In genomic region chr1:244502630-244503029, GRCh38 we compare ENCODE assay signal across 16 cellular contexts. TPM values are rescaled to one million over a fixed set of nuclear protein-coding genes. Genes with fewer than 3 reads are reported as not detected.
DNase-seq lines count a peak whose midpoint lies in the region; ATAC-seq and TF ChIP-seq lines count a peak whose summit lies in the region.
"Had no signal": no experiment of that assay in that cellular context is flagged by ENCODE, and none has a peak within 500 bp of the region (broad histone marks: within the 10 kb centered on the region; RNA-seq: fewer than 3 reads in every experiment).

No MANE protein-coding gene starts in this region.

- H3K79me2 ChIP-seq in mesendoderm (ENCODE audit: control insufficient read depth, insufficient read depth, low read length), result no peaks in the 10 kb centered on the region

- no CpG with 5 or more reads among the region's 3 CpGs for WGBS in mesendoderm (ENCODE audit: extremely low coverage, insufficient coverage, low lambda C conversion rate)

- H3K4ac ChIP-seq in mesendoderm (ENCODE audit: low read depth, low read length), result no peak overlapping the region

- H4K8ac ChIP-seq in mesendoderm (ENCODE audit: low read depth, low read length), result no peak overlapping the region

- no peak overlapping the region for H3K56ac ChIP-seq in mesendoderm (ENCODE audit: low read length)

- H3K4me1 ChIP-seq in mesendoderm (ENCODE audit: control insufficient read depth, low read depth, low read length), result peaks cover 2% of the 10 kb centered on the region
- H3K4me1 ChIP-seq: BLaER1 treated with 17β-estradiol and CSF1 and Interleukin-3, amounts not matched to agents 10 nM and 100 nM; HAP-1 had no signal

- no peak overlapping the region for H3K4me2 ChIP-seq in mesendoderm (ENCODE audit: low read length)
- H3K4me2 ChIP-seq: BLaER1 treated with 17β-estradiol and CSF1 and Interleukin-3, amounts not matched to agents 10 nM and 100 nM had no signal

- H3K9me3 Mint-ChIP-seq in activated naive CD4-positive, alpha-beta T cell treated with anti-CD3 and anti-CD28 coated beads, Interleukin-2, amount 50 U/mL, for 72 hours, result peaks cover 0 to 3% of the 10 kb centered on the region in 2 donors

- H3K27ac Mint-ChIP-seq in activated naive CD4-positive, alpha-beta T cell treated with anti-CD3 and anti-CD28 coated beads, Interleukin-2, amount 50 U/mL, for 72 hours, result no peak overlapping the region
- H3K27ac Mint-ChIP-seq: CD4-positive, CD25-positive, alpha-beta regulatory T cell; HFFc6 had no signal

- H3K27me3 ChIP-seq in mesendoderm (ENCODE audit: insufficient read depth, low read length, poor library complexity), result no peaks in the 10 kb centered on the region
- H3K27me3 ChIP-seq: BLaER1 treated with 17β-estradiol and CSF1 and Interleukin-3, amounts not matched to agents 10 nM and 100 nM had no signal

- H3K36me3 Mint-ChIP-seq in activated naive CD4-positive, alpha-beta T cell treated with anti-CD3 and anti-CD28 coated beads, Interleukin-2, amount 50 U/mL, for 72 hours, result peaks cover 0 to 14% of the 10 kb centered on the region in 2 donors

- no peak overlapping the region for H3K9ac ChIP-seq in mesendoderm (ENCODE audit: low read length)
- H3K9ac ChIP-seq: BLaER1 treated with 17β-estradiol and CSF1 and Interleukin-3, amounts not matched to agents 10 nM and 100 nM; GM23248 had no signal

- no peak overlapping the region for H3K4me3 ChIP-seq in choroid plexus epithelial cell (ENCODE audit: low read depth, low read length)
- H3K4me3 ChIP-seq in mesendoderm (ENCODE audit: low read length), result no peak overlapping the region
- H3K4me3 ChIP-seq: BLaER1 treated with 17β-estradiol and CSF1 and Interleukin-3, amounts not matched to agents 10 nM and 100 nM; GM23248; HAP-1 had no signal

- no peaks in the 10 kb centered on the region for H3K79me1 ChIP-seq in mesendoderm (ENCODE audit: low read length)

- no peak overlapping the region for H4K5ac ChIP-seq in mesendoderm (ENCODE audit: low read length)

- H3K36me3 ChIP-seq in mesendoderm (ENCODE audit: control insufficient read depth, insufficient read depth, low read length), result no peaks in the 10 kb centered on the region
- H3K36me3 ChIP-seq: BLaER1 treated with 17β-estradiol and CSF1 and Interleukin-3, amounts not matched to agents 10 nM and 100 nM; HAP-1 had no signal

- H3K27ac ChIP-seq in mesendoderm (ENCODE audit: low read depth, low read length), result no peak overlapping the region
- H3K27ac ChIP-seq: BLaER1 treated with 17β-estradiol and CSF1 and Interleukin-3, amounts not matched to agents 10 nM and 100 nM; GM23248 had no signal

- no peak overlapping the region for H3K18ac ChIP-seq in mesendoderm (ENCODE audit: low read length)

- H2BK15ac ChIP-seq in mesendoderm (replicated peaks; ENCODE audit: low read depth), result no peak overlapping the region

- no peak overlapping the region for H2BK120ac ChIP-seq in mesendoderm (ENCODE audit: low read depth, low read length)

- H2BK5ac ChIP-seq in mesendoderm (ENCODE audit: low read length), result no peak overlapping the region

- peak; percentile 0 for DNase-seq in NCI-H748 (lab: John Stamatoyannopoulos, UW; ENCODE audit: unreplicated experiment)
- DNase-seq in NCI-H748 treated with DMSO at 0.1 percent for 48 hours (lab: John Stamatoyannopoulos, UW), result no peak
- peak; percentile 1 for DNase-seq in choroid plexus epithelial cell (ENCODE audit: low read depth)
- DNase-seq in mesendoderm, result peak; percentile 20
- no peak for DNase-seq in SK-N-DZ (ENCODE audit: low spot score)
- DNase-seq in activated naive CD4-positive, alpha-beta T cell treated with anti-CD3 and anti-CD28 coated beads, Interleukin-2, amount 50 U/mL, for 72 hours (ENCODE audit: low spot score in 2 of 2), result no peak
- DNase-seq: 8988T; AML-193; CD4-positive, CD25-positive, alpha-beta regulatory T cell; GM23248; HFFc6; KBM-7 had no signal

- no peak for ATAC-seq in activated naive CD4-positive, alpha-beta T cell treated with anti-CD3 and anti-CD28 coated beads, Interleukin-2, amount 50 U/mL, for 72 hours
- no peak for ATAC-seq in HG03045 (IDR thresholded peaks at IDR 0.05; ENCODE audit: unreplicated experiment)

- no peak overlapping the region for H3K23ac ChIP-seq in mesendoderm (ENCODE audit: low read length)

- no peak for TF ChIP-seq CTCF in choroid plexus epithelial cell (conservative IDR thresholded peaks at IDR 0.05; ENCODE audit: low read depth, low read length)

- no peak overlapping the region for H2AK5ac ChIP-seq in mesendoderm (ENCODE audit: low read length)

RNA-seq across cellular contexts. Expression of gene CATSPERE, which starts 41.6 kb away (rescaled TPM):
- polyA plus RNA-seq in mesendoderm (2013, experiment 1 of 2), result 0.07 TPM
- polyA plus RNA-seq in mesendoderm (2013, experiment 2 of 2), result 0.04 TPM
- 0.15 and 0.40 TPM in 2 replicates for polyA plus RNA-seq in SK-N-DZ (2014; cell fraction: cytosol; rRNA removed)
- 0.40 and 0.57 TPM in 2 replicates for polyA plus RNA-seq in SK-N-DZ (2014; cell fraction: nucleus; rRNA removed)
- total RNA-seq in activated naive CD4-positive, alpha-beta T cell treated with anti-CD3 and anti-CD28 coated beads, Interleukin-2, amount 50 U/mL, for 72 hours, result under 1 TPM; 0.50 to 0.62 TPM
- total RNA-seq: G401 had no signal

RNA-seq across cellular contexts. Expression of gene ADSS2, which starts 50.9 kb away (rescaled TPM):
- polyA plus RNA-seq in mesendoderm (2013, experiment 1 of 2), result 67.0 TPM
- polyA plus RNA-seq in mesendoderm (2013, experiment 2 of 2), result 71.5 TPM
- 38.3 and 43.0 TPM in 2 replicates for polyA plus RNA-seq in SK-N-DZ (2014; cell fraction: cytosol; rRNA removed)
- polyA plus RNA-seq in SK-N-DZ (2014; cell fraction: nucleus; rRNA removed), result 25.9 and 28.1 TPM in 2 replicates
- 10 to 100 TPM; 56.2 to 63.2 TPM for total RNA-seq in activated naive CD4-positive, alpha-beta T cell treated with anti-CD3 and anti-CD28 coated beads, Interleukin-2, amount 50 U/mL, for 72 hours

Comparison
In these comparisons a context has a peak if more than half of its experiments do, and no peak if none do; other contexts are left out.
1. DNase-seq: peak in NCI-H748 (single experiment), choroid plexus epithelial cell (single experiment) and mesendoderm (single experiment); none in NCI-H748 treated with DMSO at 0.1 percent for 48 hours (single experiment), SK-N-DZ (single experiment) and activated naive CD4-positive, alpha-beta T cell treated with anti-CD3 and anti-CD28 coated beads, Interleukin-2, amount 50 U/mL, for 72 hours (0 of 2).